Comparison of ENCODE assay signal across 9 cellular contexts in the genomic region with DNA sequence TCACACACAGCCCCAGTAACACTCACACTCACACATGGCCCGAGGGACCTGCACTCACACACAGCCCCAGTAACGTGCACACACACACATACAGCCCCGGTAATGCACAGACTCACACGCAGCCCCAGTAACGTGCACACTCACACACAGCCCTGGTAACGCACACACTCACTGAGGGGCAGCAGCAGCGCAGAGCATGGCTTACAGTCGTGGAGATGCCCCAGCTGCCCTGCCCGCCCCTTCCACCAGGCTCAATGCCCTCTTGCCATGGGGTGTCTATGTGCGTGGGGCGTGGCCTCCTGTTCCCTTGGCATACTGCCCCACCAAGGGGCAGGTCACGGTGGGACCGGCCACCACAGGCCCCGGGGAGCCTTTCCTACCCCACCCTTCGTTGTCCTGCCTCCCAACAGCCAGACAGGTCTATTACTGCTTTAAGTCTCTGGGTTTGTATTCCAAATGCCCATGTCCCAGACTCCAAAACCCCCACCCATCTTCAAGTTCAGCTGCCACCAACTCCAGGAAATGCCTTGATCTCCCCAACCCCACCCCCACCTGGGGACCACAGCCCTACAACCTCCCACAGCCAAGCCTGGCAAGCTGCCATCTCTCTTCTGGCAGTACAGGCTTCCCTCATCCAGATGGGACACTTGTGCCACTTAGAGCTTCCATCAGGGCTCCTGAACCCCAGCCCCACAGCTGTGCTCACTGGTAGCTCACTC. TPM values are rescaled to one million over a fixed set of nuclear protein-coding genes. Genes with fewer than 3 reads are reported as not detected.
DNase-seq lines count a peak whose midpoint lies in the region; ATAC-seq, FAIRE-seq and TF ChIP-seq lines count a peak whose summit lies in the region.
"Had no signal": no experiment of that assay in that cellular context is flagged by ENCODE, and none has a peak within 500 bp of the region (broad histone marks: within the 10 kb centered on the region; RNA-seq: fewer than 3 reads in every experiment).

No MANE protein-coding gene starts in this region.

- peak overlapping the region; percentile 86 to 91 for H3K27ac ChIP-seq in tibial artery
- H3K27ac ChIP-seq in small intestine (ENCODE audit: low read depth in 1 of 2, low read length in 1 of 2), result no peak overlapping the region

- H3K9me3 ChIP-seq in tibial artery (no peaks in the 10 kb centered on the region), small intestine (ENCODE audit: control insufficient read depth, low read depth) (no peaks in the 10 kb centered on the region)

- no peak for ATAC-seq in HG02759 (IDR thresholded peaks at IDR 0.05; ENCODE audit: unreplicated experiment)

- intact Hi-C loops in tibial artery (cut with DNase I; ENCODE audit: low total_unique reads), result loop anchor here (10.0 kb wide), 1 partner anchor 229 kb away; no protein-coding TSS in a partner anchor

- no peaks in the 10 kb centered on the region for H3K27me3 ChIP-seq in tibial artery
- no peaks in the 10 kb centered on the region for H3K27me3 ChIP-seq in small intestine (ENCODE audit: control insufficient read depth in 2 of 2, insufficient read depth in 2 of 2, low read length in 2 of 2)

- H3K4me1 ChIP-seq in tibial artery (peaks cover 0 to 66% (median 50%) of the 10 kb centered on the region in 4 donors), small intestine (ENCODE audit: control insufficient read depth in 2 of 2, insufficient read depth in 1 of 2, low read depth in 1 of 2, low read length in 1 of 2) (peaks cover 2 to 7% of the 10 kb centered on the region in 2 donors)

- TF ChIP-seq CTCF in tibial artery (IDR thresholded peaks at IDR 0.05), result no peak

- H3K4me3 ChIP-seq in tibial artery (peak overlapping the region in 1 of 2 donors; percentile 24), small intestine (ENCODE audit: low read depth in 1 of 2, low read length in 2 of 2) (no peak overlapping the region)

- 40 to 48% (median 44%) methylated on average over 15 of the region's 15 CpGs for WGBS in small intestine, 3 donors

- H3K36me3 ChIP-seq in tibial artery, result peaks cover 0 to 4% (median 0%) of the 10 kb centered on the region in 3 donors
- H3K36me3 ChIP-seq in small intestine (ENCODE audit: control insufficient read depth in 2 of 2, insufficient read depth in 2 of 2, low read length in 2 of 2), result no peaks in the 10 kb centered on the region

- no peak for FAIRE-seq in small intestine (lab: Jason Lieb, UNC)

- DNase-seq in activated CD8-positive, alpha-beta memory T cell treated with anti-CD3 and anti-CD28 coated beads for 24 hours, result peak; percentile 68
- no peak for DNase-seq in activated CD8-positive, alpha-beta memory T cell treated with anti-CD3 and anti-CD28 coated beads, Interleukin-2, amount 50 U/mL, for 4 hours
- peak; percentile 33 to 46 for DNase-seq in activated T-cell treated with anti-CD3 and anti-CD28 coated beads, Interleukin-2, amount 50 U/mL, for 48 hours
- DNase-seq in iPS-NIHi7 (ENCODE audit: extremely low spot score) (peak; percentile 1), tibial artery (peak in 1 of 2 donors; percentile 68), small intestine (no peak), NCI-H187 treated with DMSO at 0.1 percent for 48 hours (lab: John Stamatoyannopoulos, UW) (no peak)
- DNase-seq: C1 segment of cervical spinal cord had no signal

RNA-seq across cellular contexts. Expression of a gene that starts 2.6 kb away (rescaled TPM):
- 1 to 10 TPM; 1.1 to 2.8 (median 1.6) TPM for polyA plus RNA-seq in small intestine

RNA-seq across cellular contexts. Expression of a gene that starts 8.7 kb away (rescaled TPM):
- polyA plus RNA-seq in small intestine, result 1 to 10 TPM; 2.4 to 3.9 (median 3.4) TPM

RNA-seq across cellular contexts. Expression of a gene that starts 47.5 kb away (rescaled TPM):
- polyA plus RNA-seq in small intestine, result 100 to 1,000 TPM in 2 of 3 donors, 10 to 100 TPM in 1; 53.0 to 135 (median 112) TPM

Comparison
In these comparisons a context has a peak if more than half of its experiments do, and no peak if none do; other contexts are left out.
1. DNase-seq: peak in activated CD8-positive, alpha-beta memory T cell treated with anti-CD3 and anti-CD28 coated beads for 24 hours (single experiment), activated T-cell treated with anti-CD3 and anti-CD28 coated beads, Interleukin-2, amount 50 U/mL, for 48 hours (2 of 2) and iPS-NIHi7 (single experiment); none in activated CD8-positive, alpha-beta memory T cell treated with anti-CD3 and anti-CD28 coated beads, Interleukin-2, amount 50 U/mL, for 4 hours (single experiment), small intestine (single experiment) and NCI-H187 treated with DMSO at 0.1 percent for 48 hours (single experiment).
2. H3K27ac ChIP-seq: peak in tibial artery (2 of 2); none in small intestine (0 of 2).